In genomic region chr11:3947084-3947483, GRCh38 we compare ENCODE assay signal across 8 cellular contexts.
DNase-seq lines count a peak whose midpoint lies in the region; ATAC-seq and TF ChIP-seq lines count a peak whose summit lies in the region.

No MANE protein-coding gene starts in this region.

- DNase-seq in activated T-cell treated with anti-CD3 and anti-CD28 coated beads for 24 hours (ENCODE audit: low read depth) (peak; percentile 41), T-helper 22 cell (ENCODE audit: low read depth) (peak; percentile 12), endothelial cell (ENCODE audit: low spot score) (no peak), sigmoid colon (peak; percentile 71), T1000 (lab: John Stamatoyannopoulos, UW) (no peak), putamen (ENCODE audit: low spot score) (no peak)
- DNase-seq in activated T-cell treated with anti-CD3 and anti-CD28 coated beads, Interleukin-2, amount 50 U/mL, for 1 hour, result no peak

- peak overlapping the region; percentile 72 for H3K27ac Mint-ChIP-seq in endothelial cell (ENCODE audit: unreplicated experiment)

- no peak overlapping the region for H3K4me3 Mint-ChIP-seq in endothelial cell (ENCODE audit: unreplicated experiment)

- peaks cover 23% of the 10 kb centered on the region for H3K4me1 Mint-ChIP-seq in endothelial cell (ENCODE audit: unreplicated experiment)

- peak; percentile 60 for ATAC-seq in HG03039 (IDR thresholded peaks at IDR 0.05; ENCODE audit: unreplicated experiment)

- H3K4me3 ChIP-seq in sigmoid colon, result no peak overlapping the region

- H3K27me3 ChIP-seq in sigmoid colon, result no peaks in the 10 kb centered on the region

- H3K36me3 ChIP-seq in sigmoid colon, result no peaks in the 10 kb centered on the region

- H3K27me3 Mint-ChIP-seq in endothelial cell (ENCODE audit: unreplicated experiment), result no peaks in the 10 kb centered on the region

- intact Hi-C loops in sigmoid colon (cut with DNase I), result loop anchor here (5.0 kb wide), 1 partner anchor 90 kb away; the partner anchor contains the start of gene STIM1

- H3K4me1 ChIP-seq in sigmoid colon, result peaks cover 0 to 79% (median 66%) of the 10 kb centered on the region in 4 donors

- H3K27ac ChIP-seq in sigmoid colon, result peak overlapping the region; percentile 71 to 83 (median 75)

- no peak for TF ChIP-seq EP300 in sigmoid colon (IDR thresholded peaks at IDR 0.05)

- TF ChIP-seq CTCF in endothelial cell (IDR thresholded peaks at IDR 0.05; ENCODE audit: unreplicated experiment) (no peak), sigmoid colon (IDR thresholded peaks at IDR 0.05) (no peak)

- H3K9me3 ChIP-seq in sigmoid colon, result no peaks in the 10 kb centered on the region

- H3K9me3 Mint-ChIP-seq in endothelial cell (ENCODE audit: unreplicated experiment), result no peaks in the 10 kb centered on the region

- TF ChIP-seq POLR2A in sigmoid colon (IDR thresholded peaks at IDR 0.05), result no peak

- no peaks in the 10 kb centered on the region for H3K36me3 Mint-ChIP-seq in endothelial cell (ENCODE audit: low read depth, unreplicated experiment)

- WGBS in sigmoid colon, 2 donors, result 15 to 22% methylated on average over 1 of the region's 1 CpG

Comparison
In these comparisons a context has a peak if more than half of its experiments do, and no peak if none do; other contexts are left out.
1. DNase-seq: peak in activated T-cell treated with anti-CD3 and anti-CD28 coated beads for 24 hours (single experiment), T-helper 22 cell (single experiment) and sigmoid colon (single experiment); none in activated T-cell treated with anti-CD3 and anti-CD28 coated beads, Interleukin-2, amount 50 U/mL, for 1 hour (single experiment), endothelial cell (single experiment), T1000 (single experiment) and putamen (single experiment).